In the genomic region with DNA sequence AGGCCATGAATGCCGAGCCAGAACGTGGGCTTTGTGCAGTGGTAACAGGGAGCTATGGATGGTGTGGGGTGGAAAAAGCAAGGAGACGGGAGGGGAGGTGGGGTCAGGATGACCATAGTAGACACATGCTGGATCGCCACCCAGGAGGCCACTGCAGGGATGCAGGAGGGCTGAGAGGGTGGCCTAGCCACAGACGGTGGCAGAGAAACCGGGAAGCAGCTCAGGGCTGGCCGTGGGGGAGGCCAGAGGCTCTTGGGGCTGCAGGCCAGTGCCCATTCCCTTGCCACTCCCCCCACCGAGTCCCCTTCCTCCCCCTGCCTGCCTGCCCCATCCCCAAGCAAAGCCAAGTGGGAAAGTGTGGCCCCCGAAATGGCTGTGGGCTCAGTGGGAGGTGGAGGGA, we compare ENCODE assay signal across 17 cellular contexts. TPM values are rescaled to one million over a fixed set of nuclear protein-coding genes. Genes with fewer than 3 reads are reported as not detected.
DNase-seq lines count a peak whose midpoint lies in the region; ATAC-seq and TF ChIP-seq lines count a peak whose summit lies in the region.
"Had no signal": no experiment of that assay in that cellular context is flagged by ENCODE, and none has a peak within 500 bp of the region (broad histone marks: within the 10 kb centered on the region; RNA-seq: fewer than 3 reads in every experiment).

No MANE protein-coding gene starts in this region.

- no peak overlapping the region for H4K8ac ChIP-seq in neuronal stem cell (ENCODE audit: low read depth, low read length)

- H2AFZ ChIP-seq in neuronal stem cell (ENCODE audit: low read length) (no peak overlapping the region), smooth muscle cell (ENCODE audit: low read depth) (no peak overlapping the region)
- H2AFZ ChIP-seq: GM23248 had no signal

- peak overlapping the region; percentile 6 for H3K4ac ChIP-seq in neuronal stem cell (ENCODE audit: low read length)

- TF ChIP-seq CTCF in HEK293 (tag by site-specific recombination; IDR thresholded peaks at IDR 0.05) (no peak), smooth muscle cell (IDR thresholded peaks at IDR 0.05; ENCODE audit: borderline replicate concordance, insufficient read depth, poor library complexity, severe bottlenecking) (no peak)

- intact Hi-C loops in activated T-helper 2 cell treated with anti-CD3 and anti-CD28 coated beads, Interferon-gamma antibody, Interleukin-2, Interleukin-4, amounts not matched to agents 10 μg/mL and 5 μg/mL and 100 μg/mL, durations not matched to agents 14 hours and 24 hours and 36 hours (cut with micrococcal nuclease): no loop called here

- peaks cover 39% of the 10 kb centered on the region for H3K4me1 Mint-ChIP-seq in central memory CD8-positive, alpha-beta T cell
- H3K4me1 Mint-ChIP-seq in activated T-helper 2 cell treated with anti-CD3 and anti-CD28 coated beads, Interferon-gamma antibody, Interleukin-2, Interleukin-4, amounts not matched to agents 10 μg/mL and 5 μg/mL and 100 μg/mL, durations not matched to agents 14 hours and 24 hours and 36 hours (ENCODE audit: low read depth): peaks cover 16% of the 10 kb centered on the region

- H3K36me3 ChIP-seq in BLaER1: no peaks in the 10 kb centered on the region
- H3K36me3 ChIP-seq in HEK293 (ENCODE audit: control insufficient read depth in 2 of 2, insufficient read depth in 1 of 2, low read length in 2 of 2): no peaks in the 10 kb centered on the region
- H3K36me3 ChIP-seq in neuronal stem cell (replicated peaks in 1 of 2; ENCODE audit: control insufficient read depth in 2 of 2, insufficient read depth in 2 of 2, low read length in 2 of 2): no peaks in the 10 kb centered on the region
- H3K36me3 ChIP-seq in smooth muscle cell (ENCODE audit: low read depth): no peaks in the 10 kb centered on the region

- H3K9ac ChIP-seq in BLaER1: 0 out of 2 replicates have a peak overlapping the region, but pooled peaks have one; percentile 8
- H3K9ac ChIP-seq in neuronal stem cell (ENCODE audit: low read depth, low read length, poor library complexity): peak overlapping the region; percentile 71
- no peak overlapping the region for H3K9ac ChIP-seq in smooth muscle cell (ENCODE audit: low read depth)
- H3K9ac ChIP-seq: GM23248 had no signal

- DNase-seq in central memory CD8-positive, alpha-beta T cell (ENCODE audit: low spot score in 2 of 2): no peak
- DNase-seq in neuronal stem cell (ENCODE audit: low spot score): no peak
- DNase-seq in activated T-helper 2 cell treated with anti-CD3 and anti-CD28 coated beads, Interferon-gamma antibody, Interleukin-2, Interleukin-4, amounts not matched to agents 10 μg/mL and 5 μg/mL and 100 μg/mL, durations not matched to agents 14 hours and 24 hours and 36 hours (ENCODE audit: low spot score): no peak
- no peak for DNase-seq in smooth muscle cell (lab: John Stamatoyannopoulos, UW; ENCODE audit: unreplicated experiment)
- DNase-seq in activated CD4-positive, CD25-positive, alpha-beta regulatory T cell (lab: John Stamatoyannopoulos, UW): no peak
- DNase-seq: C1 segment of cervical spinal cord; CD4-positive, alpha-beta memory T cell; COR-L47; DMS153; DND-41; GM23248; H7; HCEC 1CT had no signal

- no peak overlapping the region for H2BK15ac ChIP-seq in neuronal stem cell (ENCODE audit: low read length)

- no CpG with 5 or more reads among the region's 9 CpGs for WGBS in neuronal stem cell (ENCODE audit: extremely low coverage in 2 of 2, insufficient read length in 2 of 2, insufficient replicate concordance in 1 of 2), 2 donors
- WGBS in smooth muscle cell (ENCODE audit: low lambda C conversion rate): 96% methylated on average over 9 of the region's 9 CpGs

- H3F3A ChIP-seq in smooth muscle cell (ENCODE audit: low read depth): no peaks in the 10 kb centered on the region

- H3K27ac ChIP-seq in BLaER1: peak overlapping the region; percentile 59; the same call in 1 of the 2 replicates
- no peak overlapping the region for H3K27ac ChIP-seq in HEK293 (ENCODE audit: extremely low read depth, low read depth, low read length)
- H3K27ac ChIP-seq in neuronal stem cell (replicated peaks; ENCODE audit: low read length): no peak overlapping the region
- H3K27ac ChIP-seq in smooth muscle cell (ENCODE audit: low read depth): no peak overlapping the region
- H3K27ac ChIP-seq: 22Rv1, GM23248 had no signal

- H3K4me3 ChIP-seq in BLaER1 (no peak overlapping the region), HEK293 (ENCODE audit: low read depth, low read length) (no peak overlapping the region), neuronal stem cell (ENCODE audit: low read length in 2 of 2) (no peak overlapping the region), smooth muscle cell (no peak overlapping the region)
- H3K4me3 ChIP-seq: GM23248 had no signal

- no peak for ATAC-seq in central memory CD8-positive, alpha-beta T cell (replicated peaks; ENCODE audit: extremely low read depth, poor library complexity, severe bottlenecking)

- H2BK120ac ChIP-seq in neuronal stem cell (ENCODE audit: low read depth, low read length): no peak overlapping the region

- no peak overlapping the region for H3K14ac ChIP-seq in neuronal stem cell (ENCODE audit: low read length)

- H3K4me2 ChIP-seq in BLaER1 (peak overlapping the region; percentile 98), neuronal stem cell (ENCODE audit: insufficient read depth, low read length, poor library complexity, severe bottlenecking) (no peak overlapping the region), smooth muscle cell (no peak overlapping the region)

- no peaks in the 10 kb centered on the region for H3K79me2 ChIP-seq in smooth muscle cell (ENCODE audit: low read depth)

- H3K36me3 Mint-ChIP-seq in central memory CD8-positive, alpha-beta T cell (ENCODE audit: insufficient read depth): peaks cover 7% of the 10 kb centered on the region
- H3K36me3 Mint-ChIP-seq in activated T-helper 2 cell treated with anti-CD3 and anti-CD28 coated beads, Interferon-gamma antibody, Interleukin-2, Interleukin-4, amounts not matched to agents 10 μg/mL and 5 μg/mL and 100 μg/mL, durations not matched to agents 14 hours and 24 hours and 36 hours (ENCODE audit: low read depth): no peaks in the 10 kb centered on the region
- H3K36me3 Mint-ChIP-seq: CD4-positive, alpha-beta memory T cell had no signal

- H3K9me3 ChIP-seq in BLaER1 (no peaks in the 10 kb centered on the region), HEK293 (ENCODE audit: control insufficient read depth, insufficient read depth, low read depth, low read length) (no peaks in the 10 kb centered on the region), neuronal stem cell (replicated peaks in 1 of 2; ENCODE audit: control insufficient read depth in 2 of 2, insufficient read depth in 1 of 2, low read depth in 1 of 2, low read length in 2 of 2) (no peaks in the 10 kb centered on the region), smooth muscle cell (replicated peaks; ENCODE audit: low read depth) (no peaks in the 10 kb centered on the region)

- H4K91ac ChIP-seq in neuronal stem cell (ENCODE audit: low read depth, low read length, poor library complexity): no peak overlapping the region

- POLR2A ChIA-PET in HEK293 (lab: Yijun Ruan, JAX): no interaction called here

- H4K20me1 ChIP-seq in BLaER1: peaks cover 99% of the 10 kb centered on the region
- H4K20me1 ChIP-seq in smooth muscle cell (ENCODE audit: low read depth): no peaks in the 10 kb centered on the region

- H3K27ac Mint-ChIP-seq in central memory CD8-positive, alpha-beta T cell (ENCODE audit: low read depth): peak overlapping the region; percentile 82
- no peak overlapping the region for H3K27ac Mint-ChIP-seq in activated T-helper 2 cell treated with anti-CD3 and anti-CD28 coated beads, Interferon-gamma antibody, Interleukin-2, Interleukin-4, amounts not matched to agents 10 μg/mL and 5 μg/mL and 100 μg/mL, durations not matched to agents 14 hours and 24 hours and 36 hours

- no peak overlapping the region for H2BK12ac ChIP-seq in neuronal stem cell (ENCODE audit: low read length)

- H3K4me1 ChIP-seq in BLaER1: peaks cover 99% of the 10 kb centered on the region
- H3K4me1 ChIP-seq in HEK293 (ENCODE audit: control insufficient read depth, insufficient read depth, low read length): peaks cover 10% of the 10 kb centered on the region
- H3K4me1 ChIP-seq in neuronal stem cell (ENCODE audit: control insufficient read depth in 2 of 2, insufficient read depth in 1 of 2, low read depth in 1 of 2, low read length in 2 of 2): peaks cover 0 to 11% of the 10 kb centered on the region in 2 donors
- no peaks in the 10 kb centered on the region for H3K4me1 ChIP-seq in smooth muscle cell (ENCODE audit: low read depth)

- H2BK5ac ChIP-seq in neuronal stem cell (ENCODE audit: low read length): no peak overlapping the region

- no peaks in the 10 kb centered on the region for H3K27me3 Mint-ChIP-seq in central memory CD8-positive, alpha-beta T cell
- H3K27me3 Mint-ChIP-seq in activated T-helper 2 cell treated with anti-CD3 and anti-CD28 coated beads, Interferon-gamma antibody, Interleukin-2, Interleukin-4, amounts not matched to agents 10 μg/mL and 5 μg/mL and 100 μg/mL, durations not matched to agents 14 hours and 24 hours and 36 hours (ENCODE audit: low read depth): no peaks in the 10 kb centered on the region
- H3K27me3 Mint-ChIP-seq: CD4-positive, alpha-beta memory T cell had no signal

- no peaks in the 10 kb centered on the region for H3K27me3 ChIP-seq in BLaER1
- no peaks in the 10 kb centered on the region for H3K27me3 ChIP-seq in neuronal stem cell (ENCODE audit: control insufficient read depth in 3 of 3, insufficient read depth in 3 of 3, low read depth in 1 of 3, low read length in 3 of 3)
- H3K27me3 ChIP-seq in smooth muscle cell (ENCODE audit: low read depth): no peaks in the 10 kb centered on the region

- H3K4me3 Mint-ChIP-seq in central memory CD8-positive, alpha-beta T cell: no peak overlapping the region
- H3K4me3 Mint-ChIP-seq in activated T-helper 2 cell treated with anti-CD3 and anti-CD28 coated beads, Interferon-gamma antibody, Interleukin-2, Interleukin-4, amounts not matched to agents 10 μg/mL and 5 μg/mL and 100 μg/mL, durations not matched to agents 14 hours and 24 hours and 36 hours (ENCODE audit: low read depth): no peak overlapping the region
- H3K4me3 Mint-ChIP-seq: B cell; CD4-positive, alpha-beta memory T cell had no signal

- peak overlapping the region; percentile 44 for H3K23ac ChIP-seq in neuronal stem cell (ENCODE audit: low read depth, low read length, poor library complexity)

- peaks cover 4% of the 10 kb centered on the region for H3K79me1 ChIP-seq in neuronal stem cell (ENCODE audit: low read depth, low read length)

- peak overlapping the region; percentile 25 for H2AK5ac ChIP-seq in neuronal stem cell (ENCODE audit: low read depth, low read length)

- CTCF ChIA-PET in HEK293 (lab: Yijun Ruan, JAX): interaction anchor here (0.7 kb wide), 1 partner anchor 70 kb away, joined by 3 read pairs; no protein-coding TSS in a partner anchor

- no peaks in the 10 kb centered on the region for H3K9me3 Mint-ChIP-seq in central memory CD8-positive, alpha-beta T cell
- H3K9me3 Mint-ChIP-seq in activated T-helper 2 cell treated with anti-CD3 and anti-CD28 coated beads, Interferon-gamma antibody, Interleukin-2, Interleukin-4, amounts not matched to agents 10 μg/mL and 5 μg/mL and 100 μg/mL, durations not matched to agents 14 hours and 24 hours and 36 hours: peaks cover 2% of the 10 kb centered on the region
- H3K9me3 Mint-ChIP-seq: CD4-positive, alpha-beta memory T cell had no signal

- peak overlapping the region; percentile 59 for H3K18ac ChIP-seq in neuronal stem cell (ENCODE audit: low read length)

RNA-seq across cellular contexts. Expression of gene TCF20, which starts 59.1 kb away (rescaled TPM):
- polyA plus RNA-seq in neuronal stem cell (2013, experiment 1 of 2): 18.5 TPM
- 19.2 TPM for polyA plus RNA-seq in neuronal stem cell (2013, experiment 2 of 2)
- 70.5 and 74.3 TPM in 2 replicates for total RNA-seq in activated T-helper 2 cell treated with anti-CD3 and anti-CD28 coated beads, Interferon-gamma antibody, Interleukin-2, Interleukin-4, amounts not matched to agents 10 μg/mL and 5 μg/mL and 100 μg/mL, durations not matched to agents 14 hours and 24 hours and 36 hours
- 23.3 and 26.8 TPM in 2 replicates for total RNA-seq in smooth muscle cell
- 3.4 and 3.7 TPM in 2 replicates for polyA plus RNA-seq in smooth muscle cell
